9 cellular contexts compared by ENCODE assay signal in genomic region chr9:71819115-71819739, GRCh38. TPM values are rescaled to one million over a fixed set of nuclear protein-coding genes. Genes with fewer than 3 reads are reported as not detected.
DNase-seq lines count a peak whose midpoint lies in the region; ATAC-seq, FAIRE-seq and TF ChIP-seq lines count a peak whose summit lies in the region.
"Had no signal": no experiment of that assay in that cellular context is flagged by ENCODE, and none has a peak within 500 bp of the region (broad histone marks: within the 10 kb centered on the region; RNA-seq: fewer than 3 reads in every experiment).

No MANE protein-coding gene starts in this region.

- SMC1A ChIA-PET in GM12878 (lab: Charles Lee; ENCODE audit: uncharacterized antibody, unreplicated experiment) = interaction anchor here (0.7 to 5.5 kb wide), 18 partner anchors 12 to 534 kb away, joined by 3 to 46 read pairs (median 4); no protein-coding TSS in a partner anchor

- RAD21 ChIA-PET in GM12878 (lab: Charles Lee; ENCODE audit: unreplicated experiment) = interaction anchor here (0.5 to 2.2 kb wide), 10 partner anchors 15 to 517 kb away, joined by 3 to 7 read pairs (median 4); partner anchors contain the start of genes ABHD17B and C9orf85

- in situ Hi-C loops in GM12878 (cut with MboI) = loop anchor here (5.0 kb wide), 1 partner anchor 212 kb away; no protein-coding TSS in a partner anchor

- no peak overlapping the region for H3K4me2 ChIP-seq in OCI-LY3 (ENCODE audit: low read length)
- H3K4me2 ChIP-seq in GM12878 (ENCODE audit: control insufficient read depth, insufficient read depth) = no peak overlapping the region

- TF ChIP-seq RAD21 in GM12878 (IDR thresholded peaks at IDR 0.05; ENCODE audit: insufficient read depth, low read depth, low read length) = peak; percentile 69

- TF ChIP-seq CTCF in OCI-LY3 (IDR thresholded peaks at IDR 0.05; ENCODE audit: low read depth, low read length) (peak; percentile 74), GM12878 (IDR thresholded peaks at IDR 0.05 in 2 of 3, conservative IDR thresholded peaks at IDR 0.05 in 1 of 3; ENCODE audit: control insufficient read depth in 2 of 3, extremely low read depth in 1 of 3, insufficient read depth in 1 of 3, low read depth in 3 of 3, low read length in 3 of 3) (peak; percentile 56 to 62 (median 58); a peak in 5 of 6 replicates), kidney (IDR thresholded peaks at IDR 0.05; ENCODE audit: borderline replicate concordance, extremely low read depth, insufficient read depth) (peak; percentile 68)

- H3K27me3 ChIP-seq in OCI-LY3 (ENCODE audit: low read depth, low read length) = peaks cover 15% of the 10 kb centered on the region; the same call in 1 of the 2 replicates
- no peaks in the 10 kb centered on the region for H3K27me3 ChIP-seq in GM12878 (replicated peaks in 1 of 2; ENCODE audit: control insufficient read depth in 2 of 2, insufficient read depth in 2 of 2, low read length in 1 of 2)

- POLR2A ChIA-PET in GM12878 (lab: Charles Lee) = no interaction called here

- no peak for TF ChIP-seq EP300 in GM12878 (IDR thresholded peaks at IDR 0.05; ENCODE audit: borderline replicate concordance in 1 of 2, control insufficient read depth in 1 of 2, low read depth in 2 of 2, low read length in 2 of 2)

- H3K79me2 ChIP-seq in OCI-LY3 (ENCODE audit: low read length) (no peaks in the 10 kb centered on the region), GM12878 (ENCODE audit: control insufficient read depth, insufficient read depth, low read length) (no peaks in the 10 kb centered on the region)

- H3K4me3 ChIP-seq in OCI-LY3 (ENCODE audit: low read length) (no peak overlapping the region), GM12878 (no peak overlapping the region), kidney (ENCODE audit: low read length in 2 of 2) (no peak overlapping the region)
- H3K4me3 ChIP-seq: HAP-1 had no signal

- H3K9ac ChIP-seq in OCI-LY3 (ENCODE audit: low read length) = no peak overlapping the region
- no peak overlapping the region for H3K9ac ChIP-seq in GM12878 (ENCODE audit: control insufficient read depth, insufficient read depth, low read length)
- no peak overlapping the region for H3K9ac ChIP-seq in kidney (ENCODE audit: low read length in 2 of 2)

- H3K27ac ChIP-seq in OCI-LY3 (ENCODE audit: low read length) (no peak overlapping the region), GM12878 (ENCODE audit: control insufficient read depth, insufficient read depth) (no peak overlapping the region), kidney (ENCODE audit: low read depth in 2 of 2, low read length in 2 of 2) (no peak overlapping the region)

- H3K36me3 ChIP-seq in OCI-LY3 (replicated peaks; ENCODE audit: low read depth, low read length) = no peaks in the 10 kb centered on the region
- H3K36me3 ChIP-seq in GM12878 (ENCODE audit: control insufficient read depth in 2 of 2, insufficient read depth in 2 of 2, low read length in 1 of 2) = no peaks in the 10 kb centered on the region
- H3K36me3 ChIP-seq in kidney (ENCODE audit: control insufficient read depth in 1 of 2, insufficient read depth in 2 of 2, low read length in 2 of 2) = no peaks in the 10 kb centered on the region
- H3K36me3 ChIP-seq: HAP-1 had no signal

- DNase-seq in left cardiac atrium = peak; percentile 31
- DNase-seq in left ventricle myocardium superior = no peak
- DNase-seq in GM12878 (ENCODE audit: low read depth, low spot score) = no peak
- no peak for DNase-seq in kidney
- peak; percentile 67 for DNase-seq in stimulated activated CD8-positive, alpha-beta memory T cell treated with anti-CD3 and anti-CD28 coated beads, Interleukin-4, amount 100 ng/mL, for 48 hours
- no peak for DNase-seq in occipital lobe (lab: John Stamatoyannopoulos, UW)

- TF ChIP-seq POLR2A in GM12878 (IDR thresholded peaks at IDR 0.05; ENCODE audit: low read depth, low read length) = no peak

- intact Hi-C loops in left cardiac atrium (cut with DNase I) (loop anchor here in 1 of 2 donors (10.0 kb wide), 2 partner anchors 96 to 534 kb away; partner anchors contain the start of genes ABHD17B and C9orf85), left ventricle myocardium superior (cut with micrococcal nuclease) (no loop called here), GM12878 (cut with micrococcal nuclease; ENCODE audit: unreplicated experiment) (loop anchor here (1.0 to 5.0 kb wide), 3 partner anchors 37 to 532 kb away; no protein-coding TSS in a partner anchor), kidney (cut with DNase I) (no loop called here)

- 82% methylated on average over 6 of the region's 8 CpGs for WGBS in GM12878 (ENCODE audit: insufficient coverage, insufficient replicate concordance, low lambda C conversion rate, missing lambda C conversion rate)

- H3K9me3 ChIP-seq in OCI-LY3 (ENCODE audit: insufficient read depth, low read length) = no peaks in the 10 kb centered on the region
- H3K9me3 ChIP-seq in GM12878 (replicated peaks; ENCODE audit: control insufficient read depth, insufficient read depth, low read length) = no peaks in the 10 kb centered on the region
- no peaks in the 10 kb centered on the region for H3K9me3 ChIP-seq in kidney (ENCODE audit: control insufficient read depth in 1 of 2, low read length in 2 of 2)
- H3K9me3 ChIP-seq: HAP-1 had no signal

- no peaks in the 10 kb centered on the region for H3K4me1 ChIP-seq in OCI-LY3 (ENCODE audit: low read length)
- H3K4me1 ChIP-seq in GM12878 (ENCODE audit: control insufficient read depth, insufficient read depth, low read length) = no peaks in the 10 kb centered on the region
- peaks cover 0 to 2% of the 10 kb centered on the region in 2 donors for H3K4me1 ChIP-seq in kidney (ENCODE audit: control insufficient read depth in 1 of 2, insufficient read depth in 1 of 2, low read depth in 1 of 2, low read length in 2 of 2)

- BruUV-seq in GM12878 (replicated peaks; lab: Mats Ljungman, UMichigan) = no TSS peak

- H4K20me1 ChIP-seq in OCI-LY3 (ENCODE audit: insufficient read depth, low read length) (no peaks in the 10 kb centered on the region), GM12878 (ENCODE audit: control insufficient read depth, insufficient read depth) (no peaks in the 10 kb centered on the region)

- ATAC-seq in left cardiac atrium = no peak
- ATAC-seq in left ventricle myocardium superior = no peak
- no peak for ATAC-seq in GM12878
- ATAC-seq in GM21786 (IDR thresholded peaks at IDR 0.05; ENCODE audit: unreplicated experiment) = no peak

- no peak for FAIRE-seq in GM12878 (lab: Jason Lieb, UNC)
- peak; percentile 95 for FAIRE-seq in kidney (lab: Jason Lieb, UNC)

- CTCF ChIA-PET in GM12878 (lab: Yijun Ruan, JAX) = interaction anchor here (0.6 to 5.6 kb wide), 52 partner anchors 9 to 1262 kb away, joined by 3 to 64 read pairs (median 4); partner anchors contain the start of genes ABHD17B, C9orf85 and CEMIP2

- H2AFZ ChIP-seq in OCI-LY3 (ENCODE audit: low read depth, low read length) = no peak overlapping the region
- H2AFZ ChIP-seq in GM12878 (ENCODE audit: control insufficient read depth, low read depth, low read length) = no peak overlapping the region

TF ChIP-seq in GM12878, 131 proteins besides CTCF, POLR2A, EP300 and RAD21:
- no peak for TF ChIP-seq ZNF274 (IDR thresholded peaks at IDR 0.05; ENCODE audit: insufficient read depth, insufficient read length)
- peak; percentile 63; the same call in 1 of the 2 replicates for TF ChIP-seq SMC3 (IDR thresholded peaks at IDR 0.05; ENCODE audit: borderline replicate concordance, low read length)

RNA-seq across cellular contexts. Expression of gene CEMIP2, which starts 50.9 kb away (rescaled TPM):
- total RNA-seq in left cardiac atrium (10 to 100 TPM; 12.0 to 31.9 TPM), left ventricle myocardium superior (8.7 TPM), GM12878 (2014; rRNA removed) (1.5 and 2.5 TPM in 2 replicates), GM12878 (2014; rRNA removed; fragmentation: Illumina TruSeq; extraction: Trizol) (1.3 and 1.6 TPM in 2 replicates), GM12878 (2021) (1.2 and 1.7 TPM in 2 replicates), kidney (70.7 TPM), occipital lobe (54.7 TPM)
- total RNA-seq in GM12878 (2013; cell fraction: nucleolus; rRNA removed) = 1.4 and 5.1 TPM in 2 replicates
- polyA plus RNA-seq in GM12878 (2011; ENCODE audit: low read depth) = 5.9 TPM
- polyA plus RNA-seq in GM12878 (2011; rRNA removed) (16.5 and 19.2 TPM in 2 replicates), GM12878 (2014; fragmentation: Illumina TruSeq; extraction: Trizol) (1.8 and 5.6 TPM in 2 replicates), GM12878 (2014; fragmentation: Nextera tagmentation; extraction: Ambion mirVana) (under 1 TPM; 0.50 to 0.79 TPM), GM12878 (2014; rRNA removed) (1.1 and 1.2 TPM in 2 replicates), GM12878 (2016; fragmentation: Nextera tagmentation; extraction: Ambion mirVana) (under 1 TPM; 0.67 to 0.91 TPM), kidney (ENCODE audit: insufficient read depth, low read depth, low replicate concordance) (13.9 TPM)
- 17.3 and 21.8 TPM in 2 replicates for polyA plus RNA-seq in GM12878 (2011; cell fraction: cytosol; rRNA removed)
- polyA plus RNA-seq in GM12878 (2011; cell fraction: nucleus; rRNA removed) = 14.5 and 18.8 TPM in 2 replicates
- polyA plus RNA-seq in GM12878 (2012) = 0.60 and 0.81 TPM in 2 replicates
- polyA minus RNA-seq in GM12878 (2011; rRNA and poly(A)+ RNA removed) = 38.2 and 48.4 TPM in 2 replicates
- polyA minus RNA-seq in GM12878 (2011; cell fraction: cytosol; rRNA and poly(A)+ RNA removed) = 11.5 and 14.8 TPM in 2 replicates
- 26.2 and 34.8 TPM in 2 replicates for polyA minus RNA-seq in GM12878 (2011; cell fraction: nucleus; rRNA and poly(A)+ RNA removed)

Comparison
In these comparisons a context has a peak if more than half of its experiments do, and no peak if none do; other contexts are left out.
1. DNase-seq: peak in left cardiac atrium (single experiment) and stimulated activated CD8-positive, alpha-beta memory T cell treated with anti-CD3 and anti-CD28 coated beads, Interleukin-4, amount 100 ng/mL, for 48 hours (single experiment); none in left ventricle myocardium superior (single experiment), GM12878 (single experiment), kidney (single experiment) and occipital lobe (single experiment).
2. Peak in every context shown above with its lines, with median percentiles within 50 percentile points of each other: CTCF ChIP-seq.